28 cellular contexts compared by ENCODE assay signal in genomic region chr2:51350100-51350499, GRCh38.
DNase-seq lines count a peak whose midpoint lies in the region; ATAC-seq and TF ChIP-seq lines count a peak whose summit lies in the region.
"Had no signal": no experiment of that assay in that cellular context is flagged by ENCODE, and none has a peak within 500 bp of the region (broad histone marks: within the 10 kb centered on the region; RNA-seq: fewer than 3 reads in every experiment).

No MANE protein-coding gene starts in this region.

- H2AFZ ChIP-seq in SK-N-SH (ENCODE audit: low read depth) (0 out of 2 replicates have a peak overlapping the region, but pooled peaks have one; percentile 24), smooth muscle cell (ENCODE audit: low read depth) (peak overlapping the region; percentile 28), PC-9 (no peak overlapping the region), OCI-LY7 (ENCODE audit: low read length) (no peak overlapping the region)
- H2AFZ ChIP-seq: parathyroid adenoma had no signal

- no peaks in the 10 kb centered on the region for H3K4me1 ChIP-seq in SK-N-SH (ENCODE audit: control insufficient read depth in 1 of 2, insufficient read depth in 2 of 2, low read depth in 1 of 2, low read length in 1 of 2)
- no peaks in the 10 kb centered on the region for H3K4me1 ChIP-seq in smooth muscle cell (ENCODE audit: low read depth)
- no peaks in the 10 kb centered on the region for H3K4me1 ChIP-seq in PC-9 (replicated peaks; ENCODE audit: insufficient read depth)
- H3K4me1 ChIP-seq in OCI-LY7 (ENCODE audit: insufficient read depth, low read length, poor library complexity, severe bottlenecking), result no peaks in the 10 kb centered on the region
- H3K4me1 ChIP-seq: BE2C, parathyroid adenoma, right lobe of liver, upper lobe of right lung had no signal

- TF ChIP-seq EP300 in SK-N-SH (IDR thresholded peaks at IDR 0.05; ENCODE audit: borderline replicate concordance in 1 of 2, low read depth in 1 of 2, low read length in 1 of 2), result no peak

- intact Hi-C loops in PC-9 (cut with micrococcal nuclease; ENCODE audit: unreplicated experiment) (no loop called here), OCI-LY7 (cut with micrococcal nuclease; ENCODE audit: unreplicated experiment) (no loop called here)

- 17% methylated on average over 1 of the region's 1 CpG for WGBS in SK-N-SH (ENCODE audit: low lambda C conversion rate)
- 74% methylated on average over 1 of the region's 1 CpG for WGBS in smooth muscle cell (ENCODE audit: low lambda C conversion rate)

- BruUV-seq in PC-9 (replicated peaks; lab: Mats Ljungman, UMichigan) (no TSS peak), OCI-LY7 (replicated peaks; lab: Mats Ljungman, UMichigan) (no TSS peak)

- H3K9me3 ChIP-seq in SK-N-SH (no peaks in the 10 kb centered on the region), smooth muscle cell (replicated peaks; ENCODE audit: low read depth) (no peaks in the 10 kb centered on the region), PC-9 (ENCODE audit: insufficient read depth, low read depth) (no peaks in the 10 kb centered on the region), OCI-LY7 (ENCODE audit: low read length) (no peaks in the 10 kb centered on the region)
- H3K9me3 ChIP-seq: BE2C, right lobe of liver, upper lobe of right lung had no signal

- H3K27ac ChIP-seq in SK-N-SH (ENCODE audit: low read depth in 2 of 2, low read length in 1 of 2), result peak overlapping the region in 1 of 2 experiments; percentile 53; a peak in 2 of 4 replicates
- no peak overlapping the region for H3K27ac ChIP-seq in smooth muscle cell (ENCODE audit: low read depth)
- H3K27ac ChIP-seq in PC-9, result no peak overlapping the region
- H3K27ac ChIP-seq in OCI-LY7 (ENCODE audit: low read depth, low read length, poor library complexity, severe bottlenecking), result no peak overlapping the region
- H3K27ac ChIP-seq: parathyroid adenoma, right lobe of liver, upper lobe of right lung had no signal

- DNase-seq in SK-N-SH (no peak), astrocyte of the spinal cord (ENCODE audit: low read depth, low spot score) (peak; percentile 53), fibroblast of the aortic adventitia (ENCODE audit: low read depth) (peak; percentile 21), smooth muscle cell (lab: John Stamatoyannopoulos, UW; ENCODE audit: unreplicated experiment) (no peak), PC-9 (no peak), OCI-LY7 (ENCODE audit: low spot score) (no peak)
- DNase-seq: 8988T; activated CD4-positive, alpha-beta T cell treated with anti-CD3 and anti-CD28 coated beads for 4 hours; activated naive CD4-positive, alpha-beta T cell treated with Interleukin-2 at 50 U/mL for 16 hours; activated T-cell treated with anti-CD3 and anti-CD28 coated beads, Interleukin-2, amount 50 U/mL, for 4 hours; anterior cingulate cortex; BE2C; DND-41; effector CD8-positive, alpha-beta T cell; head of caudate nucleus; left colon; MG63; naive thymus-derived CD4-positive, alpha-beta T cell; NCI-H146; NCI-H2171; right lobe of liver; SIG-M5; stimulated activated CD8-positive, alpha-beta memory T cell treated with anti-CD3 and anti-CD28 coated beads, Interleukin-4, amount 100 ng/mL, for 48 hours; T-helper 1 cell; upper lobe of right lung had no signal

- ATAC-seq in SK-N-SH treated with all-trans-retinoic acid at 6 μM for 48 hours (no peak), HG02571 (IDR thresholded peaks at IDR 0.05; ENCODE audit: unreplicated experiment) (no peak)
- ATAC-seq: activated T-cell treated with anti-CD3 and anti-CD28 coated beads, Interleukin-2, amount 50 U/mL, for 4 hours; left colon; naive thymus-derived CD4-positive, alpha-beta T cell; right lobe of liver; upper lobe of right lung had no signal

- TF ChIP-seq RAD21 in SK-N-SH (IDR thresholded peaks at IDR 0.05; ENCODE audit: low read length), result no peak

- H3K27me3 ChIP-seq in SK-N-SH (ENCODE audit: insufficient read depth), result no peaks in the 10 kb centered on the region
- no peaks in the 10 kb centered on the region for H3K27me3 ChIP-seq in smooth muscle cell (ENCODE audit: low read depth)
- H3K27me3 ChIP-seq in PC-9 (ENCODE audit: insufficient read depth, low read depth), result no peaks in the 10 kb centered on the region
- H3K27me3 ChIP-seq: BE2C, MG63, right lobe of liver, upper lobe of right lung had no signal

- TF ChIP-seq CTCF in SK-N-SH (IDR thresholded peaks at IDR 0.05) (no peak), astrocyte of the spinal cord (IDR thresholded peaks at IDR 0.05; ENCODE audit: low read depth, low read length) (no peak), fibroblast of the aortic adventitia (IDR thresholded peaks at IDR 0.05; ENCODE audit: insufficient read depth, low read length) (no peak), smooth muscle cell (IDR thresholded peaks at IDR 0.05; ENCODE audit: borderline replicate concordance, insufficient read depth, poor library complexity, severe bottlenecking) (no peak), PC-9 (conservative IDR thresholded peaks at IDR 0.05) (no peak), OCI-LY7 (conservative IDR thresholded peaks at IDR 0.05; ENCODE audit: low read length) (no peak)

- no peaks in the 10 kb centered on the region for H4K20me1 ChIP-seq in SK-N-SH (ENCODE audit: insufficient read depth)
- H4K20me1 ChIP-seq in smooth muscle cell (ENCODE audit: low read depth), result no peaks in the 10 kb centered on the region
- H4K20me1 ChIP-seq in PC-9 (ENCODE audit: insufficient read depth), result no peaks in the 10 kb centered on the region
- no peaks in the 10 kb centered on the region for H4K20me1 ChIP-seq in OCI-LY7 (ENCODE audit: insufficient read depth, low read length)

- H3K9ac ChIP-seq in SK-N-SH, result no peak overlapping the region
- no peak overlapping the region for H3K9ac ChIP-seq in smooth muscle cell (ENCODE audit: low read depth)
- H3K9ac ChIP-seq: parathyroid adenoma had no signal

- H3K79me2 ChIP-seq in SK-N-SH (ENCODE audit: insufficient read depth), result no peaks in the 10 kb centered on the region
- H3K79me2 ChIP-seq in smooth muscle cell (ENCODE audit: low read depth), result no peaks in the 10 kb centered on the region
- H3K79me2 ChIP-seq in PC-9 (ENCODE audit: low read depth), result no peaks in the 10 kb centered on the region
- no peaks in the 10 kb centered on the region for H3K79me2 ChIP-seq in OCI-LY7 (ENCODE audit: insufficient read depth, low read depth, low read length)
- H3K79me2 ChIP-seq: parathyroid adenoma had no signal

- CTCF ChIA-PET in SK-N-SH (lab: Yijun Ruan, JAX) (interaction anchor here (0.7 kb wide), 1 partner anchor 570 kb away, joined by 3 read pairs; no protein-coding TSS in a partner anchor), PC-9 (lab: Charles Lee) (no interaction called here), OCI-LY7 (lab: Charles Lee; ENCODE audit: unreplicated experiment) (no interaction called here)

- in situ Hi-C loops in astrocyte of the spinal cord (cut with HindIII; ENCODE audit: low sequenced_read_pairs), result no loop called here

- H3F3A ChIP-seq in SK-N-SH (replicated peaks; ENCODE audit: insufficient read depth) (no peaks in the 10 kb centered on the region), smooth muscle cell (ENCODE audit: low read depth) (no peaks in the 10 kb centered on the region), PC-9 (ENCODE audit: insufficient read depth, low read depth) (no peaks in the 10 kb centered on the region)

- POLR2A ChIA-PET in SK-N-SH (lab: Yijun Ruan, JAX) (no interaction called here), PC-9 (lab: Charles Lee; ENCODE audit: unreplicated experiment) (no interaction called here), OCI-LY7 (lab: Charles Lee) (no interaction called here)

- no peak overlapping the region for H3K4me2 ChIP-seq in SK-N-SH
- no peak overlapping the region for H3K4me2 ChIP-seq in smooth muscle cell
- no peak overlapping the region for H3K4me2 ChIP-seq in PC-9
- H3K4me2 ChIP-seq in OCI-LY7 (ENCODE audit: low read length), result no peak overlapping the region

- H3K4me3 ChIP-seq in SK-N-SH (ENCODE audit: low read depth in 2 of 2, low read length in 1 of 2) (no peak overlapping the region), astrocyte of the spinal cord (ENCODE audit: low read depth, low read length) (no peak overlapping the region), fibroblast of the aortic adventitia (ENCODE audit: low read depth, low read length) (no peak overlapping the region), smooth muscle cell (no peak overlapping the region), PC-9 (no peak overlapping the region), OCI-LY7 (ENCODE audit: low read depth, low read length, poor library complexity, severe bottlenecking) (no peak overlapping the region)
- H3K4me3 ChIP-seq: MG63, right lobe of liver, upper lobe of right lung had no signal

- H3K36me3 ChIP-seq in SK-N-SH (replicated peaks in 1 of 2; ENCODE audit: control insufficient read depth in 1 of 2, insufficient read depth in 2 of 2, low read length in 1 of 2) (no peaks in the 10 kb centered on the region), smooth muscle cell (ENCODE audit: low read depth) (no peaks in the 10 kb centered on the region), PC-9 (ENCODE audit: low read depth) (no peaks in the 10 kb centered on the region), OCI-LY7 (ENCODE audit: insufficient read depth, low read length) (no peaks in the 10 kb centered on the region)
- H3K36me3 ChIP-seq: BE2C, MG63, right lobe of liver, upper lobe of right lung had no signal

- H3K9me2 ChIP-seq in SK-N-SH (no peaks in the 10 kb centered on the region), PC-9 (ENCODE audit: insufficient read depth) (no peaks in the 10 kb centered on the region), OCI-LY7 (ENCODE audit: insufficient read depth, low read length) (no peaks in the 10 kb centered on the region)

TF ChIP-seq in SK-N-SH, 30 proteins besides CTCF, POLR2A, EP300 and RAD21 (continues in another document):
- TF ChIP-seq NRF1 (IDR thresholded peaks at IDR 0.05; ENCODE audit: low read depth, low read length) (no peak), PBX3 (IDR thresholded peaks at IDR 0.05) (no peak)

TF ChIP-seq in SK-N-SH treated with all-trans-retinoic acid at 6 μM for 48 hours, 23 proteins besides CTCF, POLR2A, EP300 and RAD21 (continues in another document):
- no peak for TF ChIP-seq POU6F1 (CRISPR knock-in tag; IDR thresholded peaks at IDR 0.05; ENCODE audit: borderline replicate concordance, low read depth)
- TF ChIP-seq CSDC2 (CRISPR knock-in tag; IDR thresholded peaks at IDR 0.05), result no peak
- no peak for TF ChIP-seq ZNF565 (CRISPR knock-in tag; conservative IDR thresholded peaks at IDR 0.05; ENCODE audit: low read depth)

Comparison
In these comparisons a context has a peak if more than half of its experiments do, and no peak if none do; other contexts are left out.
1. DNase-seq: peak in astrocyte of the spinal cord (single experiment) and fibroblast of the aortic adventitia (single experiment); none in SK-N-SH (single experiment), smooth muscle cell (single experiment), PC-9 (0 of 2) and OCI-LY7 (single experiment).
2. H2AFZ ChIP-seq: peak in SK-N-SH (single experiment) and smooth muscle cell (single experiment); none in PC-9 (single experiment) and OCI-LY7 (single experiment).